Comparison of ENCODE assay signal across 7 cellular contexts in genomic region chr6:50815436-50816114, GRCh38. TPM values are rescaled to one million over a fixed set of nuclear protein-coding genes. Genes with fewer than 3 reads are reported as not detected.
DNase-seq lines count a peak whose midpoint lies in the region; ATAC-seq and TF ChIP-seq lines count a peak whose summit lies in the region.

No MANE protein-coding gene starts in this region.

- no peak for TF ChIP-seq POLR2A in thyroid gland (IDR thresholded peaks at IDR 0.05)

- TF ChIP-seq RAD21 in liver (IDR thresholded peaks at IDR 0.05): peak; percentile 47 to 59

- peaks cover 4% of the 10 kb centered on the region for H3K4me1 Mint-ChIP-seq in activated naive CD8-positive, alpha-beta T cell treated with anti-CD3 and anti-CD28 coated beads, Interleukin-2, amount 10 ng/mL, durations not matched to agents 7 days and 5 days

- H3K9me3 Mint-ChIP-seq in activated naive CD8-positive, alpha-beta T cell treated with anti-CD3 and anti-CD28 coated beads, Interleukin-2, amount 10 ng/mL, durations not matched to agents 7 days and 5 days: no peaks in the 10 kb centered on the region

- no peaks in the 10 kb centered on the region for H3K36me3 ChIP-seq in GM06990 (ENCODE audit: control insufficient read depth, insufficient read depth, low read length)
- H3K36me3 ChIP-seq in liver (ENCODE audit: control insufficient read depth in 4 of 4, insufficient read depth in 3 of 4, low read depth in 1 of 4, low read length in 3 of 4): no peaks in the 10 kb centered on the region
- no peaks in the 10 kb centered on the region for H3K36me3 ChIP-seq in thyroid gland

- H3K27me3 ChIP-seq in GM06990 (replicated peaks; ENCODE audit: control insufficient read depth, insufficient read depth, low read length): peaks cover 1% of the 10 kb centered on the region
- H3K27me3 ChIP-seq in HL-60 (ENCODE audit: insufficient read depth, poor library complexity, severe bottlenecking): peaks cover 25% of the 10 kb centered on the region
- H3K27me3 ChIP-seq in liver (ENCODE audit: control insufficient read depth in 4 of 4, insufficient read depth in 4 of 4, low read length in 3 of 4): peaks cover 0 to 4% (median under 1%) of the 10 kb centered on the region in 4 donors
- H3K27me3 ChIP-seq in thyroid gland: peaks cover 24% of the 10 kb centered on the region

- no peak overlapping the region for H3K27ac ChIP-seq in HL-60 (replicated peaks)
- H3K27ac ChIP-seq in liver (ENCODE audit: low read depth in 1 of 2, low read length in 2 of 2): no peak overlapping the region
- no peak overlapping the region for H3K27ac ChIP-seq in thyroid gland

- peak overlapping the region; percentile 90 for H3K4me3 Mint-ChIP-seq in activated naive CD8-positive, alpha-beta T cell treated with anti-CD3 and anti-CD28 coated beads, Interleukin-2, amount 10 ng/mL, durations not matched to agents 7 days and 5 days

- H3K27me3 Mint-ChIP-seq in activated naive CD8-positive, alpha-beta T cell treated with anti-CD3 and anti-CD28 coated beads, Interleukin-2, amount 10 ng/mL, durations not matched to agents 7 days and 5 days: peaks cover 44% of the 10 kb centered on the region

- no peak for DNase-seq in GM06990 (ENCODE audit: extremely low read depth, insufficient read length)
- DNase-seq in GM20000 (ENCODE audit: low spot score): no peak
- no peak for DNase-seq in HL-60 (ENCODE audit: low read depth in 1 of 2, low spot score in 1 of 2)
- DNase-seq in activated naive CD8-positive, alpha-beta T cell treated with anti-CD3 and anti-CD28 coated beads, Interleukin-2, amount 10 ng/mL, durations not matched to agents 7 days and 5 days: no peak
- DNase-seq in thyroid gland: no peak
- DNase-seq in HCEC 1CT: no peak

- intact Hi-C loops in thyroid gland (cut with DNase I): loop anchor here (10.0 kb wide), 1 partner anchor 1209 kb away; no protein-coding TSS in a partner anchor

- POLR2A ChIA-PET in activated naive CD8-positive, alpha-beta T cell treated with anti-CD3 and anti-CD28 coated beads, Interleukin-2, amount 10 ng/mL, durations not matched to agents 7 days and 5 days (lab: Charles Lee): no interaction called here

- H3K4me3 ChIP-seq in GM06990 (replicated peaks; ENCODE audit: low read depth, low read length) (peak overlapping the region; percentile 60), HL-60 (replicated peaks; ENCODE audit: insufficient read depth, low read length) (peak overlapping the region; percentile 46), liver (ENCODE audit: low read depth in 1 of 3, low read length in 3 of 3) (peak overlapping the region; percentile 59 to 81 (median 81)), thyroid gland (replicated peaks in 1 of 3) (peak overlapping the region in 1 of 3 donors; percentile 8)

- no peaks in the 10 kb centered on the region for H3K9me3 ChIP-seq in liver (ENCODE audit: control insufficient read depth in 4 of 4, low read length in 3 of 4)
- H3K9me3 ChIP-seq in thyroid gland: no peaks in the 10 kb centered on the region

- peak overlapping the region; percentile 28 for H3K27ac Mint-ChIP-seq in activated naive CD8-positive, alpha-beta T cell treated with anti-CD3 and anti-CD28 coated beads, Interleukin-2, amount 10 ng/mL, durations not matched to agents 7 days and 5 days

- TF ChIP-seq CTCF in GM06990 (IDR thresholded peaks at IDR 0.05; ENCODE audit: insufficient read depth, low read length, poor library complexity, severe bottlenecking): peak; percentile 50
- peak; percentile 9 for TF ChIP-seq CTCF in GM20000 (IDR thresholded peaks at IDR 0.05; ENCODE audit: extremely low read depth, missing control alignments)
- peak; percentile 22 for TF ChIP-seq CTCF in HL-60 (IDR thresholded peaks at IDR 0.05; ENCODE audit: insufficient read depth, low read length)
- TF ChIP-seq CTCF in liver (IDR thresholded peaks at IDR 0.05; ENCODE audit: low read depth, low read length, missing input control): peak; percentile 39
- TF ChIP-seq CTCF in thyroid gland (IDR thresholded peaks at IDR 0.05): no peak

- H3K4me1 ChIP-seq in liver (ENCODE audit: control insufficient read depth in 4 of 4, insufficient read depth in 4 of 4, low read length in 3 of 4): peaks cover 9 to 17% (median 13%) of the 10 kb centered on the region in 4 donors
- H3K4me1 ChIP-seq in thyroid gland: peaks cover 10 to 15% of the 10 kb centered on the region in 2 donors

- 3% methylated on average over 16 of the region's 16 CpGs for WGBS in liver
- WGBS in thyroid gland, 2 donors: 7 to 10% methylated on average over 16 of the region's 16 CpGs

- H3K9ac ChIP-seq in liver (ENCODE audit: low read depth in 1 of 2, low read length in 2 of 2): peak overlapping the region; percentile 78 to 88

- no peak for ATAC-seq in activated naive CD8-positive, alpha-beta T cell treated with anti-CD3 and anti-CD28 coated beads, Interleukin-2, amount 10 ng/mL, durations not matched to agents 7 days and 5 days (ENCODE audit: low read depth)

- no peaks in the 10 kb centered on the region for H3K36me3 Mint-ChIP-seq in activated naive CD8-positive, alpha-beta T cell treated with anti-CD3 and anti-CD28 coated beads, Interleukin-2, amount 10 ng/mL, durations not matched to agents 7 days and 5 days

TF ChIP-seq in liver, 16 proteins besides CTCF, POLR2A, EP300 and RAD21:
- TF ChIP-seq JUND (IDR thresholded peaks at IDR 0.05) (no peak), MAX (IDR thresholded peaks at IDR 0.05) (peak; percentile 37)

RNA-seq across cellular contexts. Expression of gene TFAP2B, which starts 3.1 kb away (rescaled TPM):
- total RNA-seq in activated naive CD8-positive, alpha-beta T cell treated with anti-CD3 and anti-CD28 coated beads, Interleukin-2, amount 10 ng/mL, durations not matched to agents 7 days and 5 days: not detected
- total RNA-seq in liver: not detected
- not detected for polyA plus RNA-seq in liver
- not detected for total RNA-seq in thyroid gland

Comparison
In these comparisons a context has a peak if more than half of its experiments do, and no peak if none do; other contexts are left out.
1. CTCF ChIP-seq: peak in GM06990 (single experiment), GM20000 (single experiment), HL-60 (single experiment) and liver (single experiment); none in thyroid gland (0 of 6).